In genomic region chr2:44237221-44237620, GRCh38 we compare ENCODE assay signal across 11 cellular contexts.
DNase-seq lines count a peak whose midpoint lies in the region; ATAC-seq lines count a peak whose summit lies in the region.
"Had no signal": no experiment of that assay in that cellular context is flagged by ENCODE, and none has a peak within 500 bp of the region (broad histone marks: within the 10 kb centered on the region; RNA-seq: fewer than 3 reads in every experiment).

No MANE protein-coding gene starts in this region.

- peaks cover 4% of the 10 kb centered on the region; the same call in 1 of the 2 replicates for H3K36me3 ChIP-seq in BLaER1
- H3K36me3 ChIP-seq: pancreas had no signal

- H3K27me3 ChIP-seq in BLaER1 = no peaks in the 10 kb centered on the region
- H3K27me3 ChIP-seq: pancreas had no signal

- peak overlapping the region; percentile 69 for H3K4me3 Mint-ChIP-seq in activated naive CD4-positive, alpha-beta T cell treated with anti-CD3 and anti-CD28 coated beads, Interleukin-2, amount 50 U/mL, for 24 hours

- no peaks in the 10 kb centered on the region for H3K9me3 Mint-ChIP-seq in activated naive CD4-positive, alpha-beta T cell treated with anti-CD3 and anti-CD28 coated beads, Interleukin-2, amount 50 U/mL, for 24 hours

- H3K4me1 Mint-ChIP-seq in activated naive CD4-positive, alpha-beta T cell treated with anti-CD3 and anti-CD28 coated beads, Interleukin-2, amount 50 U/mL, for 24 hours = peaks cover 40% of the 10 kb centered on the region

- peak overlapping the region; percentile 58 for H3K4me2 ChIP-seq in BLaER1

- ATAC-seq in GM18508 (IDR thresholded peaks at IDR 0.05; ENCODE audit: insufficient read depth, unreplicated experiment) (peak; percentile 74), HG03469 (IDR thresholded peaks at IDR 0.05; ENCODE audit: unreplicated experiment) (peak; percentile 40), HG02970 (IDR thresholded peaks at IDR 0.05; ENCODE audit: low FRiP score, unreplicated experiment) (no peak)

- peaks cover 13% of the 10 kb centered on the region for H3K4me1 ChIP-seq in BLaER1

- DNase-seq in NCI-H2081 (lab: John Stamatoyannopoulos, UW) = no peak
- no peak for DNase-seq in amygdala (lab: John Stamatoyannopoulos, UW)
- DNase-seq in DMS 273 treated with DMSO at 0.1 percent for 48 hours (lab: John Stamatoyannopoulos, UW) = no peak
- DNase-seq: effector CD8-positive, alpha-beta T cell; NCI-H748 treated with DMSO at 0.1 percent for 48 hours; pancreas had no signal

- no peaks in the 10 kb centered on the region for H3K36me3 Mint-ChIP-seq in activated naive CD4-positive, alpha-beta T cell treated with anti-CD3 and anti-CD28 coated beads, Interleukin-2, amount 50 U/mL, for 24 hours

- H4K20me1 ChIP-seq in BLaER1 = no peaks in the 10 kb centered on the region

- peak overlapping the region; percentile 87 for H3K27ac Mint-ChIP-seq in activated naive CD4-positive, alpha-beta T cell treated with anti-CD3 and anti-CD28 coated beads, Interleukin-2, amount 50 U/mL, for 24 hours

- H3K9me3 ChIP-seq in BLaER1 = no peaks in the 10 kb centered on the region
- H3K9me3 ChIP-seq: pancreas had no signal

- H3K27me3 Mint-ChIP-seq in activated naive CD4-positive, alpha-beta T cell treated with anti-CD3 and anti-CD28 coated beads, Interleukin-2, amount 50 U/mL, for 24 hours = no peaks in the 10 kb centered on the region

- H3K4me3 ChIP-seq in BLaER1 = no peak overlapping the region
- H3K4me3 ChIP-seq: pancreas had no signal

- H3K27ac ChIP-seq in BLaER1 = no peak overlapping the region
- H3K27ac ChIP-seq: pancreas had no signal

- H3K9ac ChIP-seq in BLaER1 = no peak overlapping the region
